Comparison of ENCODE assay signal across 1 cellular context in genomic region chr14:101732128-101732527, GRCh38.
TF ChIP-seq lines count a peak whose summit lies in the region.

No MANE protein-coding gene starts in this region.

TF ChIP-seq in K562, 482 proteins besides CTCF, POLR2A, EP300 and RAD21 (continued from another document and continues in another):
- TF ChIP-seq ZBTB40 (IDR thresholded peaks at IDR 0.05) (no peak), ZBTB40 (CRISPR knock-in tag; IDR thresholded peaks at IDR 0.05) (no peak), CXXC5 (CRISPR knock-in tag; IDR thresholded peaks at IDR 0.05) (peak; percentile 77), SMARCC2 (IDR thresholded peaks at IDR 0.05; ENCODE audit: low read depth) (no peak), DMBX1 (CRISPR knock-in tag; IDR thresholded peaks at IDR 0.05; ENCODE audit: borderline replicate concordance) (0 out of 2 replicates have a peak, but pooled peaks have one; percentile 13), KLF10 (CRISPR knock-in tag; IDR thresholded peaks at IDR 0.05) (no peak), SIRT6 (IDR thresholded peaks at IDR 0.05; ENCODE audit: low read depth, low read length) (no peak), PBX2 (CRISPR knock-in tag; IDR thresholded peaks at IDR 0.05; ENCODE audit: low read depth) (no peak), PBX2 (tag; conservative IDR thresholded peaks at IDR 0.05; ENCODE audit: low read depth) (no peak), NRF1 (conservative IDR thresholded peaks at IDR 0.05 in 1 of 2, IDR thresholded peaks at IDR 0.05 in 1 of 2) (no peak), NFYB (IDR thresholded peaks at IDR 0.05; ENCODE audit: extremely low read depth, insufficient read length) (no peak), ZBTB12 (CRISPR knock-in tag; IDR thresholded peaks at IDR 0.05) (0 out of 2 replicates have a peak, but pooled peaks have one; percentile 40), HNRNPL (IDR thresholded peaks at IDR 0.05; ENCODE audit: low read depth, low read length) (no peak), THAP12 (CRISPR knock-in tag; IDR thresholded peaks at IDR 0.05) (no peak), ZNF76 (CRISPR knock-in tag; IDR thresholded peaks at IDR 0.05; ENCODE audit: borderline replicate concordance) (no peak), ZNF77 (CRISPR knock-in tag; IDR thresholded peaks at IDR 0.05) (no peak), GMEB1 (CRISPR knock-in tag; IDR thresholded peaks at IDR 0.05) (no peak), ARID3A (IDR thresholded peaks at IDR 0.05; ENCODE audit: borderline replicate concordance, low read depth, low read length) (no peak)
- TF ChIP-seq, protein P1, sequence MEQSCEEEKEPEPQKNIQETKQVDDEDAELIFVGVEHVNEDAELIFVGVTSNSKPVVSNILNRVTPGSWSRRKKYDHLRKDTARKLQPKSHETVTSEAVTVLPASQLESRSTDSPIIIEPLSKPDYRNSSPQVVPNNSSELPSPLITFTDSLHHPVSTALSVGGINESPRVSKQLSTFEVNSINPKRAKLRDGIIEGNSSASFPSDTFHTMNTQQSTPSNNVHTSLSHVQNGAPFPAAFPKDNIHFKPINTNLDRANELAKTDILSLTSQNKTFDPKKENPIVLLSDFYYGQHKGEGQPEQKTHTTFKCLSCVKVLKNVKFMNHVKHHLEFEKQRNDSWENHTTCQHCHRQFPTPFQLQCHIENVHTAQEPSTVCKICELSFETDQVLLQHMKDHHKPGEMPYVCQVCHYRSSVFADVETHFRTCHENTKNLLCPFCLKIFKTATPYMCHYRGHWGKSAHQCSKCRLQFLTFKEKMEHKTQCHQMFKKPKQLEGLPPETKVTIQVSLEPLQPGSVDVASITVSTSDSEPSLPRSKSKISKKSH (CRISPR knock-in tag; IDR thresholded peaks at IDR 0.05): no peak
- TF ChIP-seq, protein P2, sequence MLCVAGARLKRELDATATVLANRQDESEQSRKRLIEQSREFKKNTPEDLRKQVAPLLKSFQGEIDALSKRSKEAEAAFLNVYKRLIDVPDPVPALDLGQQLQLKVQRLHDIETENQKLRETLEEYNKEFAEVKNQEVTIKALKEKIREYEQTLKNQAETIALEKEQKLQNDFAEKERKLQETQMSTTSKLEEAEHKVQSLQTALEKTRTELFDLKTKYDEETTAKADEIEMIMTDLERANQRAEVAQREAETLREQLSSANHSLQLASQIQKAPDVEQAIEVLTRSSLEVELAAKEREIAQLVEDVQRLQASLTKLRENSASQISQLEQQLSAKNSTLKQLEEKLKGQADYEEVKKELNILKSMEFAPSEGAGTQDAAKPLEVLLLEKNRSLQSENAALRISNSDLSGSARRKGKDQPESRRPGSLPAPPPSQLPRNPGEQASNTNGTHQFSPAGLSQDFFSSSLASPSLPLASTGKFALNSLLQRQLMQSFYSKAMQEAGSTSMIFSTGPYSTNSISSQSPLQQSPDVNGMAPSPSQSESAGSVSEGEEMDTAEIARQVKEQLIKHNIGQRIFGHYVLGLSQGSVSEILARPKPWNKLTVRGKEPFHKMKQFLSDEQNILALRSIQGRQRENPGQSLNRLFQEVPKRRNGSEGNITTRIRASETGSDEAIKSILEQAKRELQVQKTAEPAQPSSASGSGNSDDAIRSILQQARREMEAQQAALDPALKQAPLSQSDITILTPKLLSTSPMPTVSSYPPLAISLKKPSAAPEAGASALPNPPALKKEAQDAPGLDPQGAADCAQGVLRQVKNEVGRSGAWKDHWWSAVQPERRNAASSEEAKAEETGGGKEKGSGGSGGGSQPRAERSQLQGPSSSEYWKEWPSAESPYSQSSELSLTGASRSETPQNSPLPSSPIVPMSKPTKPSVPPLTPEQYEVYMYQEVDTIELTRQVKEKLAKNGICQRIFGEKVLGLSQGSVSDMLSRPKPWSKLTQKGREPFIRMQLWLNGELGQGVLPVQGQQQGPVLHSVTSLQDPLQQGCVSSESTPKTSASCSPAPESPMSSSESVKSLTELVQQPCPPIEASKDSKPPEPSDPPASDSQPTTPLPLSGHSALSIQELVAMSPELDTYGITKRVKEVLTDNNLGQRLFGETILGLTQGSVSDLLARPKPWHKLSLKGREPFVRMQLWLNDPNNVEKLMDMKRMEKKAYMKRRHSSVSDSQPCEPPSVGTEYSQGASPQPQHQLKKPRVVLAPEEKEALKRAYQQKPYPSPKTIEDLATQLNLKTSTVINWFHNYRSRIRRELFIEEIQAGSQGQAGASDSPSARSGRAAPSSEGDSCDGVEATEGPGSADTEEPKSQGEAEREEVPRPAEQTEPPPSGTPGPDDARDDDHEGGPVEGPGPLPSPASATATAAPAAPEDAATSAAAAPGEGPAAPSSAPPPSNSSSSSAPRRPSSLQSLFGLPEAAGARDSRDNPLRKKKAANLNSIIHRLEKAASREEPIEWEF (CRISPR knock-in tag; IDR thresholded peaks at IDR 0.05): no peak
- TF ChIP-seq, protein P3, sequence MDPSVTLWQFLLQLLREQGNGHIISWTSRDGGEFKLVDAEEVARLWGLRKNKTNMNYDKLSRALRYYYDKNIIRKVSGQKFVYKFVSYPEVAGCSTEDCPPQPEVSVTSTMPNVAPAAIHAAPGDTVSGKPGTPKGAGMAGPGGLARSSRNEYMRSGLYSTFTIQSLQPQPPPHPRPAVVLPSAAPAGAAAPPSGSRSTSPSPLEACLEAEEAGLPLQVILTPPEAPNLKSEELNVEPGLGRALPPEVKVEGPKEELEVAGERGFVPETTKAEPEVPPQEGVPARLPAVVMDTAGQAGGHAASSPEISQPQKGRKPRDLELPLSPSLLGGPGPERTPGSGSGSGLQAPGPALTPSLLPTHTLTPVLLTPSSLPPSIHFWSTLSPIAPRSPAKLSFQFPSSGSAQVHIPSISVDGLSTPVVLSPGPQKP (CRISPR knock-in tag; IDR thresholded peaks at IDR 0.05): no peak
